ENCODE assay signal across 23 cellular contexts in genomic region chr7:15669443-15669842, GRCh38. TPM values are rescaled to one million over a fixed set of nuclear protein-coding genes. Genes with fewer than 3 reads are reported as not detected.
DNase-seq lines count a peak whose midpoint lies in the region; ATAC-seq, FAIRE-seq and TF ChIP-seq lines count a peak whose summit lies in the region.
"Had no signal": no experiment of that assay in that cellular context is flagged by ENCODE, and none has a peak within 500 bp of the region (broad histone marks: within the 10 kb centered on the region; RNA-seq: fewer than 3 reads in every experiment).

No MANE protein-coding gene starts in this region.

- no peak overlapping the region for H3K14ac ChIP-seq in mesenchymal stem cell (ENCODE audit: low read length in 2 of 2)

- TF ChIP-seq RAD21 in HepG2 (CRISPR knock-in tag; IDR thresholded peaks at IDR 0.05), result no peak

- H2AFZ ChIP-seq in HepG2 (ENCODE audit: low read length), result no peak overlapping the region
- no peak overlapping the region for H2AFZ ChIP-seq in mesenchymal stem cell (ENCODE audit: low read depth, low read length)
- H2AFZ ChIP-seq: GM23248 had no signal

- H3K36me3 Mint-ChIP-seq in CD4-positive, alpha-beta T cell (ENCODE audit: low read depth), result no peaks in the 10 kb centered on the region
- H3K36me3 Mint-ChIP-seq: CD14-positive monocyte; CD8-positive, alpha-beta T cell had no signal

- TF ChIP-seq CTCF in HepG2 (CRISPR knock-in tag; IDR thresholded peaks at IDR 0.05) (no peak), right lobe of liver (IDR thresholded peaks at IDR 0.05) (no peak), gastrocnemius medialis (IDR thresholded peaks at IDR 0.05 in 4 of 5, conservative IDR thresholded peaks at IDR 0.05 in 1 of 5) (no peak), vagina (IDR thresholded peaks at IDR 0.05) (no peak)
- TF ChIP-seq CTCF in CD4-positive, alpha-beta T cell (IDR thresholded peaks at IDR 0.05), result no peak

- H2BK15ac ChIP-seq in mesenchymal stem cell (ENCODE audit: low read depth, poor library complexity, severe bottlenecking), result no peak overlapping the region

- no peaks in the 10 kb centered on the region for H3K79me1 ChIP-seq in mesenchymal stem cell (replicated peaks; ENCODE audit: low read length, poor library complexity, severe bottlenecking)

- BruUV-seq in HepG2 (replicated peaks; lab: Mats Ljungman, UMichigan), result no TSS peak

- no peak overlapping the region for H3K18ac ChIP-seq in mesenchymal stem cell (ENCODE audit: low read depth in 1 of 2, low read length in 2 of 2)

- H3K79me2 ChIP-seq in HepG2 (ENCODE audit: insufficient read depth, low read length), result no peaks in the 10 kb centered on the region

- POLR2A ChIA-PET in HepG2 (lab: Yijun Ruan, JAX), result no interaction called here
- POLR2A ChIA-PET in CD4-positive, alpha-beta T cell (lab: Charles Lee), result no interaction called here

- DNase-seq in HepG2 (ENCODE audit: low spot score), result no peak
- no peak for DNase-seq in right lobe of liver
- DNase-seq in mesenchymal stem cell, result no peak
- no peak for DNase-seq in gastrocnemius medialis
- no peak for DNase-seq in vagina (ENCODE audit: extremely low spot score in 2 of 2)
- no peak for DNase-seq in COLO668 (lab: John Stamatoyannopoulos, UW; ENCODE audit: unreplicated experiment)
- no peak for DNase-seq in CD4-positive, alpha-beta T cell
- DNase-seq: CD8-positive, alpha-beta T cell; COR-L47; GM23248; H7; HFFc6 had no signal

- no peaks in the 10 kb centered on the region for H4K20me1 ChIP-seq in HepG2 (ENCODE audit: insufficient read depth, low read length)
- H4K20me1 ChIP-seq: BLaER1 had no signal

- H3K4ac ChIP-seq in mesenchymal stem cell (ENCODE audit: low read depth in 1 of 2, low read length in 2 of 2), result no peak overlapping the region

- H2AK5ac ChIP-seq in mesenchymal stem cell (ENCODE audit: low read length, severe bottlenecking), result no peak overlapping the region

- H3K27ac ChIP-seq in HepG2 (ENCODE audit: extremely low read length, insufficient read depth, low read length) (no peak overlapping the region), right lobe of liver (no peak overlapping the region), mesenchymal stem cell (ENCODE audit: low read length, poor library complexity, severe bottlenecking) (no peak overlapping the region), gastrocnemius medialis (peak overlapping the region in 3 of 4 donors; percentile 1 to 45 (median 24)), vagina (no peak overlapping the region)
- no peak overlapping the region for H3K27ac ChIP-seq in CD4-positive, alpha-beta T cell (ENCODE audit: low read depth, low read length)
- H3K27ac ChIP-seq: 22Rv1, A549, BLaER1, GM23248 had no signal

- no peaks in the 10 kb centered on the region for H3K4me1 ChIP-seq in HepG2 (ENCODE audit: insufficient read depth, low read length)
- no peaks in the 10 kb centered on the region for H3K4me1 ChIP-seq in right lobe of liver
- no peaks in the 10 kb centered on the region for H3K4me1 ChIP-seq in mesenchymal stem cell (ENCODE audit: control insufficient read depth, insufficient read depth, low read depth, low read length)
- H3K4me1 ChIP-seq in gastrocnemius medialis, result peaks cover 0 to 3% of the 10 kb centered on the region in 2 donors
- no peaks in the 10 kb centered on the region for H3K4me1 ChIP-seq in vagina
- H3K4me1 ChIP-seq: A549, BLaER1 had no signal

- CTCF ChIA-PET in HepG2 (lab: Yijun Ruan, JAX; ENCODE audit: low intra/inter-chr PET ratio, low total read pairs), result no interaction called here
- CTCF ChIA-PET in CD4-positive, alpha-beta T cell (lab: Charles Lee), result no interaction called here

- H3K9me3 ChIP-seq in HepG2 (ENCODE audit: low read length) (no peaks in the 10 kb centered on the region; the same call in 1 of the 2 replicates), right lobe of liver (no peaks in the 10 kb centered on the region), mesenchymal stem cell (ENCODE audit: control insufficient read depth, low read length) (no peaks in the 10 kb centered on the region), gastrocnemius medialis (no peaks in the 10 kb centered on the region), vagina (no peaks in the 10 kb centered on the region)
- H3K9me3 ChIP-seq in CD4-positive, alpha-beta T cell (ENCODE audit: control insufficient read depth, low read length), result no peaks in the 10 kb centered on the region
- H3K9me3 ChIP-seq: A549, BLaER1 had no signal

- no peak overlapping the region for H3K4me3 Mint-ChIP-seq in CD4-positive, alpha-beta T cell
- H3K4me3 Mint-ChIP-seq: CD14-positive monocyte; CD8-positive, alpha-beta T cell; HFFc6 had no signal

- in situ Hi-C loops in HepG2 (cut with HindIII; ENCODE audit: extremely low pct_ligation_motif_present, low pct_unique_long_range_greater_than_20kb) (no loop called here), gastrocnemius medialis (cut with MboI; ENCODE audit: low sequenced_read_pairs in 4 of 4) (no loop called here)

- H3K36me3 ChIP-seq in HepG2 (replicated peaks in 1 of 2; ENCODE audit: control insufficient read depth in 1 of 2, insufficient read depth in 2 of 2, low read length in 2 of 2) (no peaks in the 10 kb centered on the region), right lobe of liver (no peaks in the 10 kb centered on the region), mesenchymal stem cell (ENCODE audit: control insufficient read depth in 1 of 2, insufficient read depth in 2 of 2, low read depth in 1 of 2, low read length in 2 of 2) (no peaks in the 10 kb centered on the region), gastrocnemius medialis (no peaks in the 10 kb centered on the region), vagina (no peaks in the 10 kb centered on the region)
- H3K36me3 ChIP-seq: BLaER1 had no signal

- H2BK5ac ChIP-seq in mesenchymal stem cell (ENCODE audit: low read depth, low read length, poor library complexity, severe bottlenecking), result no peak overlapping the region

- intact Hi-C loops in HepG2 (cut with micrococcal nuclease; ENCODE audit: unreplicated experiment) (no loop called here), right lobe of liver (cut with DNase I) (no loop called here), gastrocnemius medialis (cut with DNase I; ENCODE audit: low total_unique reads) (no loop called here), vagina (cut with DNase I) (no loop called here)
- intact Hi-C loops in CD4-positive, alpha-beta T cell (cut with DNase I, micrococcal nuclease), result no loop called here

- no peak overlapping the region for H3K4me2 ChIP-seq in HepG2 (ENCODE audit: low read depth, low read length)
- H3K4me2 ChIP-seq in mesenchymal stem cell (ENCODE audit: low read length, poor library complexity, severe bottlenecking), result no peak overlapping the region
- H3K4me2 ChIP-seq: A549, BLaER1 had no signal

- 50% methylated on average over 8 of the region's 8 CpGs for WGBS in HepG2 (ENCODE audit: low lambda C conversion rate)
- WGBS in right lobe of liver (ENCODE audit: insufficient coverage, low coverage, low lambda C conversion rate, missing lambda C conversion rate), result 97% methylated on average over 8 of the region's 8 CpGs
- WGBS in mesenchymal stem cell, result 87% methylated on average over 8 of the region's 8 CpGs

- no peak for TF ChIP-seq POLR2A in HepG2 (IDR thresholded peaks at IDR 0.05; ENCODE audit: insufficient read depth in 1 of 2, low read depth in 2 of 2, low read length in 2 of 2)
- no peak for TF ChIP-seq POLR2A in right lobe of liver (IDR thresholded peaks at IDR 0.05)
- no peak for TF ChIP-seq POLR2A in gastrocnemius medialis (IDR thresholded peaks at IDR 0.05)
- no peak for TF ChIP-seq POLR2A in vagina (IDR thresholded peaks at IDR 0.05)

- H4K91ac ChIP-seq in mesenchymal stem cell (ENCODE audit: low read length), result no peak overlapping the region

- H4K8ac ChIP-seq in mesenchymal stem cell (ENCODE audit: low read length), result no peak overlapping the region

- H3K4me1 Mint-ChIP-seq in CD4-positive, alpha-beta T cell (ENCODE audit: low read depth), result no peaks in the 10 kb centered on the region
- H3K4me1 Mint-ChIP-seq: CD14-positive monocyte had no signal

- H3K9me3 Mint-ChIP-seq in CD4-positive, alpha-beta T cell, result peaks cover 6% of the 10 kb centered on the region
- H3K9me3 Mint-ChIP-seq: HFFc6 had no signal

- H2BK120ac ChIP-seq in mesenchymal stem cell (ENCODE audit: low read depth, low read length), result no peak overlapping the region

- no peak overlapping the region for H3K27ac Mint-ChIP-seq in CD4-positive, alpha-beta T cell
- H3K27ac Mint-ChIP-seq: CD14-positive monocyte; CD8-positive, alpha-beta T cell; HFFc6 had no signal

- TF ChIP-seq EP300 in HepG2 (IDR thresholded peaks at IDR 0.05; ENCODE audit: low read depth in 2 of 2, low read length in 2 of 2) (no peak), HepG2 (CRISPR knock-in tag; IDR thresholded peaks at IDR 0.05; ENCODE audit: borderline replicate concordance) (no peak)

- FAIRE-seq in HepG2 (lab: Jason Lieb, UNC), result no peak
- FAIRE-seq: A549, G401.6, GM12891, GM19239, K562 had no signal

- H3K4me3 ChIP-seq in HepG2 (replicated peaks in 1 of 3; ENCODE audit: insufficient read depth in 1 of 3, low read depth in 2 of 3, low read length in 3 of 3) (no peak overlapping the region), right lobe of liver (no peak overlapping the region), mesenchymal stem cell (ENCODE audit: insufficient read depth in 1 of 2, low read depth in 1 of 2, low read length in 2 of 2) (no peak overlapping the region), gastrocnemius medialis (no peak overlapping the region), vagina (no peak overlapping the region)
- H3K4me3 ChIP-seq: A549, BLaER1, GM23248, K562 had no signal

- H2BK12ac ChIP-seq in mesenchymal stem cell (ENCODE audit: low read length in 2 of 2), result no peak overlapping the region

- no peak overlapping the region for H3K23ac ChIP-seq in mesenchymal stem cell (ENCODE audit: low read length in 2 of 2)

- ATAC-seq in HepG2 (no peak), right lobe of liver (no peak), gastrocnemius medialis (no peak)
- no peak for ATAC-seq in CD4-positive, alpha-beta T cell (ENCODE audit: poor library complexity)
- ATAC-seq: A549; CD8-positive, alpha-beta T cell; HCT116; K562 had no signal

- H3K27me3 ChIP-seq in HepG2 (ENCODE audit: control insufficient read depth in 1 of 2, insufficient read depth in 2 of 2, low read length in 2 of 2), result no peaks in the 10 kb centered on the region
- H3K27me3 ChIP-seq in right lobe of liver, result no peaks in the 10 kb centered on the region
- no peaks in the 10 kb centered on the region for H3K27me3 ChIP-seq in mesenchymal stem cell (ENCODE audit: control insufficient read depth in 1 of 2, insufficient read depth in 1 of 2, low read length in 2 of 2)
- no peaks in the 10 kb centered on the region for H3K27me3 ChIP-seq in gastrocnemius medialis
- H3K27me3 ChIP-seq in vagina, result no peaks in the 10 kb centered on the region
- H3K27me3 ChIP-seq in CD4-positive, alpha-beta T cell (ENCODE audit: control insufficient read depth, insufficient read depth, low read length), result no peaks in the 10 kb centered on the region
- H3K27me3 ChIP-seq: BLaER1 had no signal

- H3K9ac ChIP-seq in HepG2 (ENCODE audit: insufficient read depth, low read depth, low read length), result no peak overlapping the region
- peak overlapping the region; percentile 11 for H3K9ac ChIP-seq in mesenchymal stem cell (ENCODE audit: low read length)
- H3K9ac ChIP-seq: BLaER1, GM23248 had no signal

- H3K27me3 Mint-ChIP-seq in CD4-positive, alpha-beta T cell, result no peaks in the 10 kb centered on the region

RNA-seq across cellular contexts. Expression of gene MEOX2, which starts 17.0 kb away (rescaled TPM):
- total RNA-seq in HepG2 (2016; rRNA removed; fragmentation: Illumina TruSeq; extraction: Trizol) (not detected in 2 replicates), right lobe of liver (under 1 TPM in 5 of 6 experiments, not detected in 1; 0.14 to 0.54 (median 0.33) TPM), gastrocnemius medialis (10 to 100 TPM in 1 of 4 donors, 1 to 10 TPM in 3; 4.3 to 16.2 (median 7.3) TPM), vagina (1.7 TPM)
- total RNA-seq in HepG2 (2016; cell fraction: cytosol; rRNA removed; fragmentation: Illumina TruSeq; extraction: Trizol; ENCODE audit: low read depth), result not detected in 2 replicates
- total RNA-seq in HepG2 (2016; cell fraction: insoluble cytoplasmic fraction; rRNA removed; fragmentation: Illumina TruSeq; extraction: Trizol), result not detected in 2 replicates
- not detected in 2 replicates for total RNA-seq in HepG2 (2016; cell fraction: membrane; rRNA removed; fragmentation: Illumina TruSeq; extraction: Trizol)
- not detected in 2 replicates for total RNA-seq in HepG2 (2016; cell fraction: nucleus; rRNA removed; fragmentation: Illumina TruSeq; extraction: Trizol)
- polyA plus RNA-seq in HepG2 (2011; rRNA removed), result not detected in 2 replicates
- not detected in 2 replicates for polyA plus RNA-seq in HepG2 (2011; cell fraction: cytosol; rRNA removed)
- not detected in 2 replicates for polyA plus RNA-seq in HepG2 (2011; cell fraction: nucleus; rRNA removed)
- not detected in 2 replicates for polyA plus RNA-seq in HepG2 (2012)
- not detected in 2 replicates for polyA plus RNA-seq in HepG2 (2016; cell fraction: cytosol; fragmentation: Illumina TruSeq; extraction: Trizol; ENCODE audit: low read depth)
- polyA plus RNA-seq in HepG2 (2016; cell fraction: insoluble cytoplasmic fraction; fragmentation: Illumina TruSeq; extraction: Trizol; ENCODE audit: low read depth), result not detected in 2 replicates
- not detected in 2 replicates for polyA plus RNA-seq in HepG2 (2016; cell fraction: membrane; fragmentation: Illumina TruSeq; extraction: Trizol; ENCODE audit: low read depth)
- polyA plus RNA-seq in HepG2 (2016; cell fraction: nucleus; fragmentation: Illumina TruSeq; extraction: Trizol; ENCODE audit: insufficient read depth, low read depth), result not detected in 2 replicates
- not detected in 2 replicates for polyA minus RNA-seq in HepG2 (2011; rRNA and poly(A)+ RNA removed; ENCODE audit: low replicate concordance)
- polyA minus RNA-seq in HepG2 (2011; cell fraction: cytosol; rRNA and poly(A)+ RNA removed), result not detected in 2 replicates
- not detected in 2 replicates for polyA minus RNA-seq in HepG2 (2011; cell fraction: nucleus; rRNA and poly(A)+ RNA removed)
- 0.06 TPM for polyA plus RNA-seq in mesenchymal stem cell (2013, experiment 1 of 2)
- polyA plus RNA-seq in mesenchymal stem cell (2013, experiment 2 of 2), result 0.03 TPM
- total RNA-seq in CD4-positive, alpha-beta T cell, result not detected
- total RNA-seq: CD8-positive, alpha-beta T cell; GM23248; H7; HFFc6; HT-29; K562 had no signal
- polyA plus RNA-seq: A549, AG04450, CD14-positive monocyte, GM23248, K562 had no signal

Comparison
In these comparisons a context has a peak if more than half of its experiments do, and no peak if none do; other contexts are left out.
1. H3K27ac ChIP-seq: peak in gastrocnemius medialis (3 of 4); none in HepG2 (single experiment), right lobe of liver (0 of 3), mesenchymal stem cell (single experiment), vagina (single experiment) and CD4-positive, alpha-beta T cell (single experiment).